ENCODE assay signal across 21 cellular contexts in genomic region chr6:12064125-12064524, GRCh38. TPM values are rescaled to one million over a fixed set of nuclear protein-coding genes. Genes with fewer than 3 reads are reported as not detected.
DNase-seq lines count a peak whose midpoint lies in the region; ATAC-seq and TF ChIP-seq lines count a peak whose summit lies in the region.
"Had no signal": no experiment of that assay in that cellular context is flagged by ENCODE, and none has a peak within 500 bp of the region (broad histone marks: within the 10 kb centered on the region; RNA-seq: fewer than 3 reads in every experiment).

No MANE protein-coding gene starts in this region.

- H2AFZ ChIP-seq in Karpas-422 (ENCODE audit: low read length), result no peak overlapping the region
- H2AFZ ChIP-seq in fibroblast of lung (ENCODE audit: low read length), result no peak overlapping the region

- no peak for ATAC-seq in CD4-positive, CD25-positive, alpha-beta regulatory T cell (ENCODE audit: low read depth in 2 of 2)
- ATAC-seq in HG03571 (IDR thresholded peaks at IDR 0.05; ENCODE audit: unreplicated experiment) (no peak), HG02642 (IDR thresholded peaks at IDR 0.05; ENCODE audit: poor library complexity, unreplicated experiment) (no peak)
- ATAC-seq: heart left ventricle had no signal

- H3K9ac ChIP-seq in Karpas-422 (ENCODE audit: low read length), result peak overlapping the region; percentile 60; the same call in 1 of the 2 replicates
- no peak overlapping the region for H3K9ac ChIP-seq in fibroblast of lung (ENCODE audit: insufficient read depth, low read length)

- no peaks in the 10 kb centered on the region for H4K20me1 ChIP-seq in Karpas-422 (ENCODE audit: insufficient read depth, low read depth, low read length)
- H4K20me1 ChIP-seq in fibroblast of lung (ENCODE audit: control insufficient read depth, extremely low read depth, insufficient read depth, low read length), result no peaks in the 10 kb centered on the region

- no peaks in the 10 kb centered on the region for H3K36me3 ChIP-seq in CD4-positive, CD25-positive, alpha-beta regulatory T cell (ENCODE audit: control insufficient read depth, insufficient read depth, low read length)
- H3K36me3 ChIP-seq in Karpas-422 (ENCODE audit: insufficient read depth, low read length) (no peaks in the 10 kb centered on the region), fibroblast of lung (ENCODE audit: control insufficient read depth, insufficient read depth, low read length) (no peaks in the 10 kb centered on the region)
- H3K36me3 ChIP-seq: heart left ventricle, sigmoid colon, tibial artery had no signal

- peaks cover 46% of the 10 kb centered on the region for H3K4me1 ChIP-seq in CD4-positive, CD25-positive, alpha-beta regulatory T cell (ENCODE audit: control insufficient read depth, insufficient read depth, low read length, poor library complexity, severe bottlenecking)
- peaks cover 80% of the 10 kb centered on the region for H3K4me1 ChIP-seq in Karpas-422 (ENCODE audit: low read length)
- H3K4me1 ChIP-seq in fibroblast of lung (ENCODE audit: control insufficient read depth, extremely low read depth, insufficient read depth, low read length), result peaks cover 12% of the 10 kb centered on the region

- no peaks in the 10 kb centered on the region for H3K27me3 ChIP-seq in CD4-positive, CD25-positive, alpha-beta regulatory T cell (ENCODE audit: control insufficient read depth, insufficient read depth, low read length)
- H3K27me3 ChIP-seq in Karpas-422 (ENCODE audit: low read length) (no peaks in the 10 kb centered on the region), fibroblast of lung (ENCODE audit: control insufficient read depth, insufficient read depth, low read length) (no peaks in the 10 kb centered on the region)
- H3K27me3 ChIP-seq: heart left ventricle, sigmoid colon, tibial artery had no signal

- H3K27ac Mint-ChIP-seq in CD4-positive, CD25-positive, alpha-beta regulatory T cell, result peak overlapping the region; percentile 8 to 88 (median 66)
- H3K27ac Mint-ChIP-seq: activated CD4-positive, alpha-beta T cell treated with anti-CD3 and anti-CD28 coated beads, Interleukin-2, amount 10 ng/mL, durations not matched to agents 7 days and 5 days had no signal

- H3K36me3 Mint-ChIP-seq in CD4-positive, CD25-positive, alpha-beta regulatory T cell, result peaks cover 7% of the 10 kb centered on the region

- no peak overlapping the region for H3K27ac ChIP-seq in CD4-positive, CD25-positive, alpha-beta regulatory T cell (ENCODE audit: insufficient read depth, low read length, poor library complexity, severe bottlenecking)
- H3K27ac ChIP-seq in Karpas-422 (ENCODE audit: low read length) (peak overlapping the region; percentile 86), fibroblast of lung (ENCODE audit: insufficient read depth, low read length) (no peak overlapping the region)
- H3K27ac ChIP-seq: epithelial cell of prostate, heart left ventricle, tibial artery had no signal

- H3K79me2 ChIP-seq in Karpas-422 (ENCODE audit: low read length), result peaks cover 86% of the 10 kb centered on the region
- H3K79me2 ChIP-seq in fibroblast of lung (ENCODE audit: control insufficient read depth, insufficient read depth, low read length), result peaks cover 7% of the 10 kb centered on the region

- H3K4me3 Mint-ChIP-seq in CD4-positive, CD25-positive, alpha-beta regulatory T cell, result peak overlapping the region in 2 of 4 donors; percentile 66 to 72
- H3K4me3 Mint-ChIP-seq: activated CD4-positive, alpha-beta T cell treated with anti-CD3 and anti-CD28 coated beads, Interleukin-2, amount 10 ng/mL, durations not matched to agents 7 days and 5 days; CD14-positive monocyte had no signal

- TF ChIP-seq CTCF in fibroblast of lung (conservative IDR thresholded peaks at IDR 0.05 in 1 of 2, IDR thresholded peaks at IDR 0.05 in 1 of 2; ENCODE audit: low read depth in 1 of 2, low read length in 2 of 2), result no peak

- no peaks in the 10 kb centered on the region for H3K27me3 Mint-ChIP-seq in CD4-positive, CD25-positive, alpha-beta regulatory T cell
- H3K27me3 Mint-ChIP-seq: activated CD4-positive, alpha-beta T cell treated with anti-CD3 and anti-CD28 coated beads, Interleukin-2, amount 10 ng/mL, durations not matched to agents 7 days and 5 days had no signal

- H3K9me3 Mint-ChIP-seq in CD4-positive, CD25-positive, alpha-beta regulatory T cell, result no peaks in the 10 kb centered on the region
- H3K9me3 Mint-ChIP-seq: activated CD4-positive, alpha-beta T cell treated with anti-CD3 and anti-CD28 coated beads, Interleukin-2, amount 10 ng/mL, durations not matched to agents 7 days and 5 days; CD14-positive monocyte had no signal

- H3K4me2 ChIP-seq in Karpas-422 (ENCODE audit: low read depth, low read length, poor library complexity, severe bottlenecking), result peak overlapping the region; percentile 72
- no peak overlapping the region for H3K4me2 ChIP-seq in fibroblast of lung (ENCODE audit: extremely low read depth, insufficient read depth, low read length)

- peaks cover 28 to 65% (median 53%) of the 10 kb centered on the region in 4 donors for H3K4me1 Mint-ChIP-seq in CD4-positive, CD25-positive, alpha-beta regulatory T cell

- H3K9me2 ChIP-seq in Karpas-422 (replicated peaks; ENCODE audit: insufficient read depth, low read length), result no peaks in the 10 kb centered on the region

- H3K4me3 ChIP-seq in CD4-positive, CD25-positive, alpha-beta regulatory T cell (ENCODE audit: low read depth, low read length), result peak overlapping the region; percentile 49
- H3K4me3 ChIP-seq in Karpas-422 (ENCODE audit: low read length) (no peak overlapping the region), fibroblast of lung (replicated peaks in 1 of 4; ENCODE audit: control extremely low read depth in 1 of 4, insufficient read depth in 1 of 4, low read depth in 3 of 4, low read length in 4 of 4) (no peak overlapping the region)
- H3K4me3 ChIP-seq: heart left ventricle, sigmoid colon, tibial artery had no signal

- peak; percentile 75 for DNase-seq in AG08395 (ENCODE audit: low spot score)
- DNase-seq in CD4-positive, CD25-positive, alpha-beta regulatory T cell, result no peak
- no peak for DNase-seq in Karpas-422
- peak; percentile 23 to 69 for DNase-seq in fibroblast of lung (ENCODE audit: low read depth in 2 of 2)
- no peak for DNase-seq in NCI-H2081 (lab: John Stamatoyannopoulos, UW)
- no peak for DNase-seq in RPMI8226
- DNase-seq: activated CD4-positive, alpha-beta T cell treated with anti-CD3 and anti-CD28 coated beads, Interleukin-2, amount 10 ng/mL, durations not matched to agents 7 days and 5 days; activated effector memory CD4-positive, alpha-beta T cell treated with Interleukin-2 at 50 U/mL for 16 hours; cortex of kidney; DND-41; heart left ventricle; islet precursor cell; KG1; NK-92 treated with Interleukin-12 subunit alpha and Interleukin-12 subunit beta, amount 100 ng/mL, for 24 hours; Right ventricle myocardium superior; sigmoid colon; tibial artery had no signal

- no peaks in the 10 kb centered on the region for H3K9me3 ChIP-seq in CD4-positive, CD25-positive, alpha-beta regulatory T cell (ENCODE audit: control insufficient read depth in 2 of 2, low read length in 2 of 2)
- no peaks in the 10 kb centered on the region for H3K9me3 ChIP-seq in Karpas-422 (ENCODE audit: low read length)
- H3K9me3 ChIP-seq in fibroblast of lung (ENCODE audit: control insufficient read depth, insufficient read depth, low read depth, low read length), result no peaks in the 10 kb centered on the region
- H3K9me3 ChIP-seq: heart left ventricle, sigmoid colon, tibial artery had no signal

RNA-seq across cellular contexts. Expression of gene HIVEP1, which starts 52.0 kb away (rescaled TPM):
- total RNA-seq in CD4-positive, CD25-positive, alpha-beta regulatory T cell, result 96.4 TPM
- polyA plus RNA-seq in CD4-positive, CD25-positive, alpha-beta regulatory T cell, result 1 to 10 TPM; 3.9 to 7.7 (median 7.1) TPM
- total RNA-seq in Karpas-422 (2014; rRNA removed; shearing (Covaris generic); ENCODE audit: low replicate concordance), result 23.4 and 40.8 TPM in 2 replicates
- 9.9 and 10.3 TPM in 2 replicates for total RNA-seq in fibroblast of lung
- 12.6 and 14.6 TPM in 2 replicates for polyA plus RNA-seq in fibroblast of lung
- 6.1 and 9.6 TPM in 2 replicates for polyA plus RNA-seq in fibroblast of lung (2012)
- 13.7 and 24.3 TPM in 2 replicates for polyA minus RNA-seq in fibroblast of lung (ENCODE audit: low replicate concordance)

Comparison
In these comparisons a context has a peak if more than half of its experiments do, and no peak if none do; other contexts are left out.
1. DNase-seq: peak in AG08395 (single experiment) and fibroblast of lung (2 of 2); none in CD4-positive, CD25-positive, alpha-beta regulatory T cell (0 of 3), Karpas-422 (single experiment), NCI-H2081 (0 of 2) and RPMI8226 (single experiment).